Comparison of ENCODE assay signal across 1 cellular context in the genomic region with DNA sequence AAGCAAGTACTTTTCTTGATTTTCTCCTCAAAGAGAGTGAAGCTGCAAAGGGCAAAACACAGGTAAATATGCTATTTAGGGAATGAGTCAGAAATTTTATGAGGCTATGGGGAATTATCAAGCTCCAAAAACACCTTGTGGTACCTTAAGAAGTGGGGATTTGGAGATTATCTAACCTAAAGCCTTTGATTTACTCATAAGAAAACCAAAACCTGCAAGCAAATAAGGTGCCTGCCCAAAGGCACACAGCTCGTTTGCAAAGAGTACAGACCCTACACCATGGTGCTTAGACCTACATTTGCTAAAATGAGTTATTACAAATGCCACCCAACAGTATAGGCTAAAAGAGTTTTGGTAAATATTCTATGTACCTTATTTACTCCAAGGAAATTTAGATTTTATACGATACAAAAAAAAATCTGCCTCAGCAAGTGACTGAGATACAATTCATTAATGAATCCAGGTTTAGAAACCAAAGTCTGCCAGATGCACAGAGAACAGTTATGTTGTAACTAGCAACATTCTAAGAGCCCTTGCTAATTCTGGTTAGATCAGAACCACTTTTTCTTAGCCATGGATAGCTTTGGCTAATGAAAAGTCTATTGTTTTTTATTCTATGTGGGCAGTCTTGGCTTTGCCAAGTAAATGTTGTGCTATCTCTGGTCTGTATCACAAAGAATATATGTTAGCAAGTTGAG.
TF ChIP-seq lines count a peak whose summit lies in the region.

No MANE protein-coding gene starts in this region.

TF ChIP-seq in GM12878, 131 proteins besides CTCF, POLR2A, EP300 and RAD21 (continued from another document):
- TF ChIP-seq SMAD1 (IDR thresholded peaks at IDR 0.05; ENCODE audit: low read depth, partially characterized antibody) (no peak), EED (IDR thresholded peaks at IDR 0.05; ENCODE audit: low read depth) (no peak), ASH2L (IDR thresholded peaks at IDR 0.05; ENCODE audit: borderline replicate concordance, low read depth) (no peak), ZNF217 (IDR thresholded peaks at IDR 0.05) (no peak), NFXL1 (IDR thresholded peaks at IDR 0.05; ENCODE audit: borderline replicate concordance) (no peak), ZNF274 (IDR thresholded peaks at IDR 0.05; ENCODE audit: insufficient read depth, insufficient read length) (no peak), ZBED1 (IDR thresholded peaks at IDR 0.05; ENCODE audit: borderline replicate concordance) (no peak), TCF7 (IDR thresholded peaks at IDR 0.05; ENCODE audit: borderline replicate concordance) (peak; percentile 63), POU2F2 (IDR thresholded peaks at IDR 0.05; ENCODE audit: borderline replicate concordance, low read depth, low read length) (0 out of 3 replicates have a peak, but pooled peaks have one; percentile 45), IKZF1 (conservative IDR thresholded peaks at IDR 0.05) (0 out of 2 replicates have a peak, but pooled peaks have one; percentile 21), CBFB (IDR thresholded peaks at IDR 0.05; ENCODE audit: low read depth) (no peak), KLF5 (IDR thresholded peaks at IDR 0.05; ENCODE audit: partially characterized antibody) (no peak), CREB1 (IDR thresholded peaks at IDR 0.05; ENCODE audit: low read depth) (no peak), PAX5 (IDR thresholded peaks at IDR 0.05; ENCODE audit: borderline replicate concordance, low read depth, low read length) (no peak), ZNF384 (IDR thresholded peaks at IDR 0.05; ENCODE audit: borderline replicate concordance, low read depth, low read length) (no peak), FOS (IDR thresholded peaks at IDR 0.05; ENCODE audit: borderline replicate concordance, extremely low read depth, insufficient read length) (no peak), SREBF1 (IDR thresholded peaks at IDR 0.05; ENCODE audit: low read length) (no peak), LARP7 (IDR thresholded peaks at IDR 0.05) (no peak), IKZF2 (IDR thresholded peaks at IDR 0.05) (peak; percentile 67 to 68)
- TF ChIP-seq, protein P1, sequence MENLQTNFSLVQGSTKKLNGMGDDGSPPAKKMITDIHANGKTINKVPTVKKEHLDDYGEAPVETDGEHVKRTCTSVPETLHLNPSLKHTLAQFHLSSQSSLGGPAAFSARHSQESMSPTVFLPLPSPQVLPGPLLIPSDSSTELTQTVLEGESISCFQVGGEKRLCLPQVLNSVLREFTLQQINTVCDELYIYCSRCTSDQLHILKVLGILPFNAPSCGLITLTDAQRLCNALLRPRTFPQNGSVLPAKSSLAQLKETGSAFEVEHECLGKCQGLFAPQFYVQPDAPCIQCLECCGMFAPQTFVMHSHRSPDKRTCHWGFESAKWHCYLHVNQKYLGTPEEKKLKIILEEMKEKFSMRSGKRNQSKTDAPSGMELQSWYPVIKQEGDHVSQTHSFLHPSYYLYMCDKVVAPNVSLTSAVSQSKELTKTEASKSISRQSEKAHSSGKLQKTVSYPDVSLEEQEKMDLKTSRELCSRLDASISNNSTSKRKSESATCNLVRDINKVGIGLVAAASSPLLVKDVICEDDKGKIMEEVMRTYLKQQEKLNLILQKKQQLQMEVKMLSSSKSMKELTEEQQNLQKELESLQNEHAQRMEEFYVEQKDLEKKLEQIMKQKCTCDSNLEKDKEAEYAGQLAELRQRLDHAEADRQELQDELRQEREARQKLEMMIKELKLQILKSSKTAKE (IDR thresholded peaks at IDR 0.05; ENCODE audit: low read depth, poor library complexity, severe bottlenecking): no peak
